In the genomic region with DNA sequence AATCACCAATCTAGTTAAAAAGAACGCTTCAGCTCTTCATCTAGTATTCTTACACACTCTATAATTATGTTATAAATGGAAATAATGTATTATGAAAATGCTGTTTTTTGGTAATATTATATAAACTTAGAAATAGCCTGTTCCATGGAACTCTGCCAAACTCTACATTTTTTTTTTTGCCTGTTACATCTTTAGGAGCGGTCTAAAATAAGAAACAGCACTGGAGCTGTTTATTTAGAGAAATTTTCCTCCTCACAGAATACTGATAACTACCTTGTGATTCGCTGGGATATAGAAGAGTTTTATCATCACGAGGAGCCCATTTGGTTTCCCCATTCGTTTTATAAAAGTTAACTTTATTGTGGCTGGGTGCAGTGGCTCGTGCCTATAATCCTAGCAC, we compare ENCODE assay signal across 24 cellular contexts. TPM values are rescaled to one million over a fixed set of nuclear protein-coding genes. Genes with fewer than 3 reads are reported as not detected.
DNase-seq lines count a peak whose midpoint lies in the region; ATAC-seq, FAIRE-seq and TF ChIP-seq lines count a peak whose summit lies in the region.
"Had no signal": no experiment of that assay in that cellular context is flagged by ENCODE, and none has a peak within 500 bp of the region (broad histone marks: within the 10 kb centered on the region; RNA-seq: fewer than 3 reads in every experiment).

No MANE protein-coding gene starts in this region.

- H3K9ac ChIP-seq in adipocyte (ENCODE audit: low read length) (no peak overlapping the region), smooth muscle cell (ENCODE audit: low read depth) (no peak overlapping the region)
- H3K9ac ChIP-seq: BLaER1 treated with 17β-estradiol and CSF1 and Interleukin-3, amounts not matched to agents 10 nM and 100 nM had no signal

- H3K9me3 ChIP-seq in adipocyte (ENCODE audit: control insufficient read depth, low read length): no peaks in the 10 kb centered on the region
- H3K9me3 ChIP-seq in small intestine (ENCODE audit: control insufficient read depth, low read depth): no peaks in the 10 kb centered on the region
- no peaks in the 10 kb centered on the region for H3K9me3 ChIP-seq in smooth muscle cell (replicated peaks; ENCODE audit: low read depth)
- H3K9me3 ChIP-seq in upper lobe of right lung: no peaks in the 10 kb centered on the region

- TSS peak; percentile 5 for BruUV-seq in Calu3 (replicated peaks; lab: Mats Ljungman, UMichigan)

- H3K27ac Mint-ChIP-seq in Calu3 (ENCODE audit: unreplicated experiment): no peak overlapping the region
- H3K27ac Mint-ChIP-seq: B cell; CD8-positive, alpha-beta memory T cell; GM23338; IgD-negative memory B cell had no signal

- 81 to 96% (median 93%) methylated on average over 6 of the region's 6 CpGs for WGBS in small intestine, 3 donors
- 87% methylated on average over 6 of the region's 6 CpGs for WGBS in smooth muscle cell (ENCODE audit: low lambda C conversion rate)

- H3K27me3 Mint-ChIP-seq in Calu3 (ENCODE audit: unreplicated experiment): no peaks in the 10 kb centered on the region
- H3K27me3 Mint-ChIP-seq: B cell; CD8-positive, alpha-beta memory T cell; IgD-negative memory B cell had no signal

- H3K36me3 ChIP-seq in adipocyte (ENCODE audit: control insufficient read depth, insufficient read depth, low read length, severe bottlenecking) (peaks cover 27% of the 10 kb centered on the region), small intestine (ENCODE audit: control insufficient read depth in 2 of 2, insufficient read depth in 2 of 2, low read length in 2 of 2) (peaks cover 0 to 8% of the 10 kb centered on the region in 2 donors), smooth muscle cell (ENCODE audit: low read depth) (peaks cover 2% of the 10 kb centered on the region), upper lobe of right lung (peaks cover 11% of the 10 kb centered on the region)

- H3F3A ChIP-seq in smooth muscle cell (ENCODE audit: low read depth): no peaks in the 10 kb centered on the region

- H3K9me3 Mint-ChIP-seq in Calu3 (ENCODE audit: low read depth, unreplicated experiment): peaks cover 3% of the 10 kb centered on the region
- H3K9me3 Mint-ChIP-seq: CD8-positive, alpha-beta memory T cell; GM23338; IgD-negative memory B cell had no signal

- no peak for DNase-seq in Calu3
- DNase-seq in adipocyte (ENCODE audit: low read depth): peak; percentile 13
- DNase-seq in fibroblast of pulmonary artery (ENCODE audit: low read depth): peak; percentile 29
- no peak for DNase-seq in small intestine
- no peak for DNase-seq in smooth muscle cell (lab: John Stamatoyannopoulos, UW; ENCODE audit: unreplicated experiment)
- DNase-seq in upper lobe of right lung: no peak
- DNase-seq: 8988T; CD8-positive, alpha-beta memory T cell; COR-L47; DMS153; DMS79; GDM1; HCEC 1CT had no signal

- H3K4me1 Mint-ChIP-seq in Calu3 (ENCODE audit: low read depth, unreplicated experiment): peaks cover 20% of the 10 kb centered on the region

- H3K4me3 Mint-ChIP-seq in Calu3 (ENCODE audit: low read depth, unreplicated experiment): no peak overlapping the region
- H3K4me3 Mint-ChIP-seq: B cell; CD8-positive, alpha-beta memory T cell; GM23338; IgD-negative memory B cell had no signal

- no peak overlapping the region for H2AFZ ChIP-seq in smooth muscle cell (ENCODE audit: low read depth)
- H2AFZ ChIP-seq: GM23338 had no signal

- TF ChIP-seq CTCF in Calu3 (IDR thresholded peaks at IDR 0.05; ENCODE audit: unreplicated experiment) (no peak), fibroblast of pulmonary artery (IDR thresholded peaks at IDR 0.05; ENCODE audit: low read length, missing control alignments) (no peak), smooth muscle cell (IDR thresholded peaks at IDR 0.05; ENCODE audit: borderline replicate concordance, insufficient read depth, poor library complexity, severe bottlenecking) (no peak), upper lobe of right lung (IDR thresholded peaks at IDR 0.05) (no peak)

- H3K27ac ChIP-seq in small intestine (ENCODE audit: low read depth in 1 of 2, low read length in 1 of 2) (no peak overlapping the region), smooth muscle cell (ENCODE audit: low read depth) (no peak overlapping the region), upper lobe of right lung (no peak overlapping the region)
- H3K27ac ChIP-seq: BLaER1 treated with 17β-estradiol and CSF1 and Interleukin-3, amounts not matched to agents 10 nM and 100 nM had no signal

- CTCF ChIA-PET in Calu3 (lab: Charles Lee): no interaction called here

- H3K4me3 ChIP-seq in adipocyte (ENCODE audit: low read length) (no peak overlapping the region), fibroblast of pulmonary artery (replicated peaks; ENCODE audit: low read depth, low read length) (no peak overlapping the region), small intestine (ENCODE audit: low read depth in 1 of 2, low read length in 2 of 2) (no peak overlapping the region), smooth muscle cell (no peak overlapping the region), upper lobe of right lung (no peak overlapping the region)
- H3K4me3 ChIP-seq: BLaER1 treated with 17β-estradiol and CSF1 and Interleukin-3, amounts not matched to agents 10 nM and 100 nM; GM23338 had no signal

- H3K4me1 ChIP-seq in adipocyte (ENCODE audit: control insufficient read depth, insufficient read depth, low read length) (peaks cover 14% of the 10 kb centered on the region), small intestine (ENCODE audit: control insufficient read depth in 2 of 2, insufficient read depth in 1 of 2, low read depth in 1 of 2, low read length in 1 of 2) (no peaks in the 10 kb centered on the region), smooth muscle cell (ENCODE audit: low read depth) (no peaks in the 10 kb centered on the region), upper lobe of right lung (no peaks in the 10 kb centered on the region)
- H3K4me1 ChIP-seq: BLaER1 treated with 17β-estradiol and CSF1 and Interleukin-3, amounts not matched to agents 10 nM and 100 nM had no signal

- peaks cover 11% of the 10 kb centered on the region for H3K36me3 Mint-ChIP-seq in Calu3 (ENCODE audit: insufficient read depth, unreplicated experiment)

- H4K20me1 ChIP-seq in smooth muscle cell (ENCODE audit: low read depth): peaks cover 37% of the 10 kb centered on the region

- no peak overlapping the region for H3K4me2 ChIP-seq in smooth muscle cell
- H3K4me2 ChIP-seq: BLaER1 treated with 17β-estradiol and CSF1 and Interleukin-3, amounts not matched to agents 10 nM and 100 nM; GM23338 had no signal

- intact Hi-C loops in Calu3 (cut with micrococcal nuclease; ENCODE audit: unreplicated experiment): no loop called here
- intact Hi-C loops in upper lobe of right lung (cut with DNase I): no loop called here

- ATAC-seq in HG02852 (IDR thresholded peaks at IDR 0.05; ENCODE audit: unreplicated experiment) (no peak), upper lobe of right lung (no peak), GM18511 (IDR thresholded peaks at IDR 0.05; ENCODE audit: unreplicated experiment) (no peak)
- ATAC-seq: GM23338 had no signal

- H3K27me3 ChIP-seq in adipocyte (replicated peaks; ENCODE audit: control insufficient read depth, insufficient read depth, low read length) (no peaks in the 10 kb centered on the region), small intestine (ENCODE audit: control insufficient read depth in 2 of 2, insufficient read depth in 2 of 2, low read length in 2 of 2) (no peaks in the 10 kb centered on the region), smooth muscle cell (ENCODE audit: low read depth) (no peaks in the 10 kb centered on the region), upper lobe of right lung (no peaks in the 10 kb centered on the region)
- H3K27me3 ChIP-seq: BLaER1 treated with 17β-estradiol and CSF1 and Interleukin-3, amounts not matched to agents 10 nM and 100 nM had no signal

- FAIRE-seq in small intestine (lab: Jason Lieb, UNC): peak; percentile 61
- FAIRE-seq: D721Med, GM12892, GM18507, H54, HTR-8/SVneo had no signal

- peaks cover 55% of the 10 kb centered on the region for H3K79me2 ChIP-seq in smooth muscle cell (ENCODE audit: low read depth)

RNA-seq across cellular contexts. Expression of a gene that starts 58.5 kb away (rescaled TPM):
- 75.6 and 82.8 TPM in 2 replicates for total RNA-seq in Calu3 (2022)
- polyA plus RNA-seq in small intestine: 10 to 100 TPM; 19.1 to 35.8 (median 28.4) TPM
- 41.2 and 47.1 TPM in 2 replicates for total RNA-seq in smooth muscle cell
- polyA plus RNA-seq in smooth muscle cell: 14.6 and 16.3 TPM in 2 replicates
- total RNA-seq in upper lobe of right lung: 45.8 TPM

Comparison
In these comparisons a context has a peak if more than half of its experiments do, and no peak if none do; other contexts are left out.
1. DNase-seq: peak in adipocyte (single experiment) and fibroblast of pulmonary artery (single experiment); none in Calu3 (single experiment), small intestine (single experiment), smooth muscle cell (single experiment) and upper lobe of right lung (single experiment).